Comparison of ENCODE assay signal across 14 cellular contexts in genomic region chr2:9160732-9161131, GRCh38.
"Had no signal": no experiment of that assay in that cellular context is flagged by ENCODE, and none has a peak within 500 bp of the region (broad histone marks: within the 10 kb centered on the region; RNA-seq: fewer than 3 reads in every experiment).

No MANE protein-coding gene starts in this region.

- H3K27me3 ChIP-seq: colonic mucosa, foreskin keratinocyte had no signal

- DNase-seq: activated effector memory CD4-positive, alpha-beta T cell treated with Interleukin-2 at 50 U/mL for 16 hours; caudate nucleus; colonic mucosa; foreskin keratinocyte; islet precursor cell; left ventricle myocardium inferior; stimulated activated CD4-positive, alpha-beta T cell treated with anti-CD3 and anti-CD28 coated beads, Interleukin-4, amount 100 ng/mL, for 1 hour; stimulated activated CD8-positive, alpha-beta memory T cell treated with anti-CD3 and anti-CD28 coated beads, Interleukin-4, amount 100 ng/mL, for 48 hours had no signal

- H3K9me3 ChIP-seq: colonic mucosa, left ventricle myocardium inferior had no signal

- ATAC-seq: foreskin keratinocyte had no signal

- H3K27me3 Mint-ChIP-seq: activated naive CD4-positive, alpha-beta T cell treated with anti-CD3 and anti-CD28 coated beads, Interleukin-2, amount 50 U/mL, for 24 hours; stimulated activated naive CD8-positive, alpha-beta T cell treated with anti-CD3 and anti-CD28 coated beads, Interleukin-15, Interleukin-2, amounts not matched to agents 100 ng/mL and 50 ng/mL, for 24 hours had no signal

- H3K9me3 Mint-ChIP-seq: activated naive CD4-positive, alpha-beta T cell treated with anti-CD3 and anti-CD28 coated beads, Interleukin-2, amount 50 U/mL, for 24 hours; nephron; stimulated activated naive CD8-positive, alpha-beta T cell treated with anti-CD3 and anti-CD28 coated beads, Interleukin-15, Interleukin-2, amounts not matched to agents 100 ng/mL and 50 ng/mL, for 24 hours had no signal

- H3K27ac Mint-ChIP-seq: activated naive CD4-positive, alpha-beta T cell treated with anti-CD3 and anti-CD28 coated beads, Interleukin-2, amount 50 U/mL, for 24 hours; memory B cell; nephron; stimulated activated naive CD8-positive, alpha-beta T cell treated with anti-CD3 and anti-CD28 coated beads, Interleukin-15, Interleukin-2, amounts not matched to agents 100 ng/mL and 50 ng/mL, for 24 hours had no signal

- H3K36me3 ChIP-seq: colonic mucosa, left ventricle myocardium inferior had no signal

- H3K27ac ChIP-seq: colonic mucosa, foreskin keratinocyte, left ventricle myocardium inferior had no signal

- H3K4me1 Mint-ChIP-seq: activated naive CD4-positive, alpha-beta T cell treated with anti-CD3 and anti-CD28 coated beads, Interleukin-2, amount 50 U/mL, for 24 hours; memory B cell; nephron had no signal

- H3K4me3 ChIP-seq: colonic mucosa, left ventricle myocardium inferior had no signal

- H3K36me3 Mint-ChIP-seq: activated naive CD4-positive, alpha-beta T cell treated with anti-CD3 and anti-CD28 coated beads, Interleukin-2, amount 50 U/mL, for 24 hours; memory B cell had no signal

- H3K4me1 ChIP-seq: colonic mucosa had no signal

- H3K4me3 Mint-ChIP-seq: activated naive CD4-positive, alpha-beta T cell treated with anti-CD3 and anti-CD28 coated beads, Interleukin-2, amount 50 U/mL, for 24 hours; memory B cell; nephron; stimulated activated naive CD8-positive, alpha-beta T cell treated with anti-CD3 and anti-CD28 coated beads, Interleukin-15, Interleukin-2, amounts not matched to agents 100 ng/mL and 50 ng/mL, for 24 hours had no signal

- FAIRE-seq: endothelial cell of umbilical vein, TTC549 had no signal
